16 cellular contexts compared by ENCODE assay signal in genomic region chr4:7766661-7767345, GRCh38.
DNase-seq lines count a peak whose midpoint lies in the region; FAIRE-seq and TF ChIP-seq lines count a peak whose summit lies in the region.
"Had no signal": no experiment of that assay in that cellular context is flagged by ENCODE, and none has a peak within 500 bp of the region (broad histone marks: within the 10 kb centered on the region; RNA-seq: fewer than 3 reads in every experiment).

No MANE protein-coding gene starts in this region.

- H3K4me1 ChIP-seq in sigmoid colon, result peaks cover 0 to 46% (median 37%) of the 10 kb centered on the region in 4 donors

- no peak for TF ChIP-seq POLR2A in sigmoid colon (IDR thresholded peaks at IDR 0.05)

- H3K9me3 ChIP-seq in sigmoid colon, result no peaks in the 10 kb centered on the region

- peaks cover 13% of the 10 kb centered on the region for H3K36me3 Mint-ChIP-seq in glutamatergic neuron (ENCODE audit: unreplicated experiment)

- peaks cover 47% of the 10 kb centered on the region for H3K4me1 Mint-ChIP-seq in glutamatergic neuron (ENCODE audit: low read depth, unreplicated experiment)

- H3K27me3 ChIP-seq in sigmoid colon, result no peaks in the 10 kb centered on the region

- no peak overlapping the region for H3K4me3 Mint-ChIP-seq in glutamatergic neuron (ENCODE audit: unreplicated experiment)

- H3K27ac ChIP-seq in sigmoid colon, result peak overlapping the region in 3 of 4 donors; percentile 0 to 51 (median 46)

- TF ChIP-seq CTCF in glutamatergic neuron (IDR thresholded peaks at IDR 0.05; ENCODE audit: partially characterized antibody, unreplicated experiment), result no peak
- TF ChIP-seq CTCF in sigmoid colon (IDR thresholded peaks at IDR 0.05), result no peak

- TF ChIP-seq EP300 in sigmoid colon (IDR thresholded peaks at IDR 0.05), result peak in 1 of 4 donors; percentile 34

- 91 to 92% methylated on average over 23 of the region's 23 CpGs for WGBS in sigmoid colon, 2 donors

- DNase-seq in NCI-H2196 (lab: John Stamatoyannopoulos, UW; ENCODE audit: unreplicated experiment), result peak; percentile 23
- no peak for DNase-seq in NCI-H2196 treated with DMSO at 0.1 percent for 48 hours (lab: John Stamatoyannopoulos, UW; ENCODE audit: unreplicated experiment)
- peak; percentile 46 for DNase-seq in RCC 7860 (ENCODE audit: low spot score)
- DNase-seq in glutamatergic neuron, result peak; percentile 4
- peak; percentile 90 for DNase-seq in sigmoid colon
- DNase-seq in activated CD4-positive, alpha-beta T cell treated with anti-CD3 and anti-CD28 coated beads for 4 hours, result no peak
- DNase-seq in stimulated activated CD4-positive, alpha-beta T cell treated with anti-CD3 and anti-CD28 coated beads, Interleukin-12 subunit alpha, Interleukin-12 subunit beta, amount 100 ng/mL, for 4 hours, result no peak
- no peak for DNase-seq in NCI-H1436 treated with DMSO at 0.1 percent for 48 hours (lab: John Stamatoyannopoulos, UW)
- DNase-seq: 8988T, DMS153, EL, IMR-90, MV-4-11, NCI-H446 treated with DMSO at 0.1 percent for 48 hours, NCI-H774 had no signal

- H3K27ac Mint-ChIP-seq in glutamatergic neuron (ENCODE audit: unreplicated experiment), result peak overlapping the region; percentile 48

- intact Hi-C loops in sigmoid colon (cut with DNase I), result no loop called here

- H3K36me3 ChIP-seq in sigmoid colon, result peaks cover 3 to 90% (median 31%) of the 10 kb centered on the region in 4 donors

- peak; percentile 14 for FAIRE-seq in RCC 7860 (lab: Jason Lieb, UNC)
- FAIRE-seq: H54 had no signal

- H3K4me3 ChIP-seq in sigmoid colon, result no peak overlapping the region

- peaks cover 67% of the 10 kb centered on the region for H3K27me3 Mint-ChIP-seq in glutamatergic neuron (ENCODE audit: unreplicated experiment)

- peaks cover 78% of the 10 kb centered on the region for H3K9me3 Mint-ChIP-seq in glutamatergic neuron (ENCODE audit: unreplicated experiment)

Comparison
In these comparisons a context has a peak if more than half of its experiments do, and no peak if none do; other contexts are left out.
1. DNase-seq: peak in NCI-H2196 (single experiment), RCC 7860 (single experiment), glutamatergic neuron (single experiment) and sigmoid colon (single experiment); none in NCI-H2196 treated with DMSO at 0.1 percent for 48 hours (single experiment), activated CD4-positive, alpha-beta T cell treated with anti-CD3 and anti-CD28 coated beads for 4 hours (0 of 2), stimulated activated CD4-positive, alpha-beta T cell treated with anti-CD3 and anti-CD28 coated beads, Interleukin-12 subunit alpha, Interleukin-12 subunit beta, amount 100 ng/mL, for 4 hours (single experiment) and NCI-H1436 treated with DMSO at 0.1 percent for 48 hours (single experiment).